Comparison of ENCODE assay signal across 1 cellular context in the genomic region with DNA sequence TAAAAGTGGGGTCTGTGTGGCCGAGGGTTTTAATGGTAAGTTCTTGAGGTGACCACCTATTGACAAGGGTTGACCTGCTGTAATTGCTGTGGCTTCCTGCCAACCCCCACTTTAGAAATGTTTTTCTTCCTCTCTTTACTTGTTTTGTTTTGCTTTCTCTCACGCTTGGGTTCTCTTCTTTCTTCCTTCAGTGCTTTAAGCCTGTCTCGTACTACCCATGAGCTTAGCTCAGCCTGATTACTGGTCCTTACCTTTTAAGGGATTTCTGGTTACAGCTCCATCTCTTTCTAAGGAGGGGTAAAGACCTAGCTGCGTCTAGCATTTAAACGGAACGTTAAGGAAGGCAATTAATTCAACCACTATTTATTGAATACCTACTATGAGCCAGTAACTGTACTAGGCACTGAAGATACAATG.
TF ChIP-seq lines count a peak whose summit lies in the region.

No MANE protein-coding gene starts in this region.

TF ChIP-seq in HEK293, 187 proteins besides CTCF, POLR2A, EP300 and RAD21 (continued from another document and continues in another):
- TF ChIP-seq, protein P1, sequence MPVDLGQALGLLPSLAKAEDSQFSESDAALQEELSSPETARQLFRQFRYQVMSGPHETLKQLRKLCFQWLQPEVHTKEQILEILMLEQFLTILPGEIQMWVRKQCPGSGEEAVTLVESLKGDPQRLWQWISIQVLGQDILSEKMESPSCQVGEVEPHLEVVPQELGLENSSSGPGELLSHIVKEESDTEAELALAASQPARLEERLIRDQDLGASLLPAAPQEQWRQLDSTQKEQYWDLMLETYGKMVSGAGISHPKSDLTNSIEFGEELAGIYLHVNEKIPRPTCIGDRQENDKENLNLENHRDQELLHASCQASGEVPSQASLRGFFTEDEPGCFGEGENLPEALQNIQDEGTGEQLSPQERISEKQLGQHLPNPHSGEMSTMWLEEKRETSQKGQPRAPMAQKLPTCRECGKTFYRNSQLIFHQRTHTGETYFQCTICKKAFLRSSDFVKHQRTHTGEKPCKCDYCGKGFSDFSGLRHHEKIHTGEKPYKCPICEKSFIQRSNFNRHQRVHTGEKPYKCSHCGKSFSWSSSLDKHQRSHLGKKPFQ (tag by site-specific recombination; IDR thresholded peaks at IDR 0.05) = no peak
- TF ChIP-seq ZNF571 (tag by site-specific recombination; IDR thresholded peaks at IDR 0.05) (no peak), GLIS2 (tag by site-specific recombination; IDR thresholded peaks at IDR 0.05) (no peak), GFI1B (tag by site-specific recombination; IDR thresholded peaks at IDR 0.05) (no peak), ZNF701 (tag by site-specific recombination; IDR thresholded peaks at IDR 0.05) (no peak), ZNF394 (tag by site-specific recombination; IDR thresholded peaks at IDR 0.05; ENCODE audit: borderline replicate concordance) (no peak), MYNN (tag by site-specific recombination; IDR thresholded peaks at IDR 0.05; ENCODE audit: borderline replicate concordance) (no peak), BCL11B (tag by site-specific recombination; IDR thresholded peaks at IDR 0.05; ENCODE audit: low read depth) (no peak), ZNF510 (tag by site-specific recombination; IDR thresholded peaks at IDR 0.05; ENCODE audit: insufficient replicate concordance) (no peak), ZFP69B (tag by site-specific recombination; IDR thresholded peaks at IDR 0.05) (no peak), ZNF184 (tag by site-specific recombination; IDR thresholded peaks at IDR 0.05) (no peak), ZNF112 (tag by site-specific recombination; IDR thresholded peaks at IDR 0.05) (no peak), ZNF433 (tag by site-specific recombination; IDR thresholded peaks at IDR 0.05; ENCODE audit: low read depth) (no peak), ZNF341 (tag by site-specific recombination; IDR thresholded peaks at IDR 0.05; ENCODE audit: low read depth) (no peak), ZNF585B (tag by site-specific recombination; IDR thresholded peaks at IDR 0.05) (no peak), ZNF157 (tag by site-specific recombination; IDR thresholded peaks at IDR 0.05) (no peak), ZNF121 (tag by site-specific recombination; IDR thresholded peaks at IDR 0.05) (no peak), ZNF830 (tag by site-specific recombination; IDR thresholded peaks at IDR 0.05; ENCODE audit: low read depth) (no peak), ZNF777 (tag by site-specific recombination; IDR thresholded peaks at IDR 0.05; ENCODE audit: borderline replicate concordance) (no peak), PRDM1 (tag by site-specific recombination; IDR thresholded peaks at IDR 0.05) (0 out of 2 replicates have a peak, but pooled peaks have one; percentile 25), ZNF623 (tag by site-specific recombination; IDR thresholded peaks at IDR 0.05) (no peak), ZNF626 (tag by site-specific recombination; IDR thresholded peaks at IDR 0.05) (no peak), OSR2 (tag by site-specific recombination; IDR thresholded peaks at IDR 0.05) (no peak), ZNF223 (tag by site-specific recombination; IDR thresholded peaks at IDR 0.05) (no peak), HOXD13 (CRISPR knock-in tag; IDR thresholded peaks at IDR 0.05; ENCODE audit: borderline replicate concordance) (no peak), MZF1 (tag by site-specific recombination; IDR thresholded peaks at IDR 0.05; ENCODE audit: borderline replicate concordance) (no peak)
- TF ChIP-seq, protein P2, sequence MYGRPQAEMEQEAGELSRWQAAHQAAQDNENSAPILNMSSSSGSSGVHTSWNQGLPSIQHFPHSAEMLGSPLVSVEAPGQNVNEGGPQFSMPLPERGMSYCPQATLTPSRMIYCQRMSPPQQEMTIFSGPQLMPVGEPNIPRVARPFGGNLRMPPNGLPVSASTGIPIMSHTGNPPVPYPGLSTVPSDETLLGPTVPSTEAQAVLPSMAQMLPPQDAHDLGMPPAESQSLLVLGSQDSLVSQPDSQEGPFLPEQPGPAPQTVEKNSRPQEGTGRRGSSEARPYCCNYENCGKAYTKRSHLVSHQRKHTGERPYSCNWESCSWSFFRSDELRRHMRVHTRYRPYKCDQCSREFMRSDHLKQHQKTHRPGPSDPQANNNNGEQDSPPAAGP (tag by site-specific recombination; IDR thresholded peaks at IDR 0.05) = no peak
- TF ChIP-seq, protein P3, sequence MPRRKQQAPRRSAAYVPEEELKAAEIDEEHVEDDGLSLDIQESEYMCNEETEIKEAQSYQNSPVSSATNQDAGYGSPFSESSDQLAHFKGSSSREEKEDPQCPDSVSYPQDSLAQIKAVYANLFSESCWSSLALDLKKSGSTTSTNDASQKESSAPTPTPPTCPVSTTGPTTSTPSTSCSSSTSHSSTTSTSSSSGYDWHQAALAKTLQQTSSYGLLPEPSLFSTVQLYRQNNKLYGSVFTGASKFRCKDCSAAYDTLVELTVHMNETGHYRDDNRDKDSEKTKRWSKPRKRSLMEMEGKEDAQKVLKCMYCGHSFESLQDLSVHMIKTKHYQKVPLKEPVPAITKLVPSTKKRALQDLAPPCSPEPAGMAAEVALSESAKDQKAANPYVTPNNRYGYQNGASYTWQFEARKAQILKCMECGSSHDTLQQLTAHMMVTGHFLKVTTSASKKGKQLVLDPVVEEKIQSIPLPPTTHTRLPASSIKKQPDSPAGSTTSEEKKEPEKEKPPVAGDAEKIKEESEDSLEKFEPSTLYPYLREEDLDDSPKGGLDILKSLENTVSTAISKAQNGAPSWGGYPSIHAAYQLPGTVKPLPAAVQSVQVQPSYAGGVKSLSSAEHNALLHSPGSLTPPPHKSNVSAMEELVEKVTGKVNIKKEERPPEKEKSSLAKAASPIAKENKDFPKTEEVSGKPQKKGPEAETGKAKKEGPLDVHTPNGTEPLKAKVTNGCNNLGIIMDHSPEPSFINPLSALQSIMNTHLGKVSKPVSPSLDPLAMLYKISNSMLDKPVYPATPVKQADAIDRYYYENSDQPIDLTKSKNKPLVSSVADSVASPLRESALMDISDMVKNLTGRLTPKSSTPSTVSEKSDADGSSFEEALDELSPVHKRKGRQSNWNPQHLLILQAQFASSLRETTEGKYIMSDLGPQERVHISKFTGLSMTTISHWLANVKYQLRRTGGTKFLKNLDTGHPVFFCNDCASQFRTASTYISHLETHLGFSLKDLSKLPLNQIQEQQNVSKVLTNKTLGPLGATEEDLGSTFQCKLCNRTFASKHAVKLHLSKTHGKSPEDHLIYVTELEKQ (tag by site-specific recombination; IDR thresholded peaks at IDR 0.05; ENCODE audit: borderline replicate concordance) = no peak
- TF ChIP-seq, protein P4, sequence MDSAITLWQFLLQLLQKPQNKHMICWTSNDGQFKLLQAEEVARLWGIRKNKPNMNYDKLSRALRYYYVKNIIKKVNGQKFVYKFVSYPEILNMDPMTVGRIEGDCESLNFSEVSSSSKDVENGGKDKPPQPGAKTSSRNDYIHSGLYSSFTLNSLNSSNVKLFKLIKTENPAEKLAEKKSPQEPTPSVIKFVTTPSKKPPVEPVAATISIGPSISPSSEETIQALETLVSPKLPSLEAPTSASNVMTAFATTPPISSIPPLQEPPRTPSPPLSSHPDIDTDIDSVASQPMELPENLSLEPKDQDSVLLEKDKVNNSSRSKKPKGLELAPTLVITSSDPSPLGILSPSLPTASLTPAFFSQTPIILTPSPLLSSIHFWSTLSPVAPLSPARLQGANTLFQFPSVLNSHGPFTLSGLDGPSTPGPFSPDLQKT (IDR thresholded peaks at IDR 0.05; ENCODE audit: borderline replicate concordance, low read depth, low read length) = no peak
- TF ChIP-seq, protein P5, sequence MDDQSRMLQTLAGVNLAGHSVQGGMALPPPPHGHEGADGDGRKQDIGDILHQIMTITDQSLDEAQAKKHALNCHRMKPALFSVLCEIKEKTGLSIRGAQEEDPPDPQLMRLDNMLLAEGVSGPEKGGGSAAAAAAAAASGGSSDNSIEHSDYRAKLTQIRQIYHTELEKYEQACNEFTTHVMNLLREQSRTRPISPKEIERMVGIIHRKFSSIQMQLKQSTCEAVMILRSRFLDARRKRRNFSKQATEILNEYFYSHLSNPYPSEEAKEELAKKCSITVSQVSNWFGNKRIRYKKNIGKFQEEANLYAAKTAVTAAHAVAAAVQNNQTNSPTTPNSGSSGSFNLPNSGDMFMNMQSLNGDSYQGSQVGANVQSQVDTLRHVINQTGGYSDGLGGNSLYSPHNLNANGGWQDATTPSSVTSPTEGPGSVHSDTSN (CRISPR knock-in tag; IDR thresholded peaks at IDR 0.05) = no peak
- TF ChIP-seq, protein P6, sequence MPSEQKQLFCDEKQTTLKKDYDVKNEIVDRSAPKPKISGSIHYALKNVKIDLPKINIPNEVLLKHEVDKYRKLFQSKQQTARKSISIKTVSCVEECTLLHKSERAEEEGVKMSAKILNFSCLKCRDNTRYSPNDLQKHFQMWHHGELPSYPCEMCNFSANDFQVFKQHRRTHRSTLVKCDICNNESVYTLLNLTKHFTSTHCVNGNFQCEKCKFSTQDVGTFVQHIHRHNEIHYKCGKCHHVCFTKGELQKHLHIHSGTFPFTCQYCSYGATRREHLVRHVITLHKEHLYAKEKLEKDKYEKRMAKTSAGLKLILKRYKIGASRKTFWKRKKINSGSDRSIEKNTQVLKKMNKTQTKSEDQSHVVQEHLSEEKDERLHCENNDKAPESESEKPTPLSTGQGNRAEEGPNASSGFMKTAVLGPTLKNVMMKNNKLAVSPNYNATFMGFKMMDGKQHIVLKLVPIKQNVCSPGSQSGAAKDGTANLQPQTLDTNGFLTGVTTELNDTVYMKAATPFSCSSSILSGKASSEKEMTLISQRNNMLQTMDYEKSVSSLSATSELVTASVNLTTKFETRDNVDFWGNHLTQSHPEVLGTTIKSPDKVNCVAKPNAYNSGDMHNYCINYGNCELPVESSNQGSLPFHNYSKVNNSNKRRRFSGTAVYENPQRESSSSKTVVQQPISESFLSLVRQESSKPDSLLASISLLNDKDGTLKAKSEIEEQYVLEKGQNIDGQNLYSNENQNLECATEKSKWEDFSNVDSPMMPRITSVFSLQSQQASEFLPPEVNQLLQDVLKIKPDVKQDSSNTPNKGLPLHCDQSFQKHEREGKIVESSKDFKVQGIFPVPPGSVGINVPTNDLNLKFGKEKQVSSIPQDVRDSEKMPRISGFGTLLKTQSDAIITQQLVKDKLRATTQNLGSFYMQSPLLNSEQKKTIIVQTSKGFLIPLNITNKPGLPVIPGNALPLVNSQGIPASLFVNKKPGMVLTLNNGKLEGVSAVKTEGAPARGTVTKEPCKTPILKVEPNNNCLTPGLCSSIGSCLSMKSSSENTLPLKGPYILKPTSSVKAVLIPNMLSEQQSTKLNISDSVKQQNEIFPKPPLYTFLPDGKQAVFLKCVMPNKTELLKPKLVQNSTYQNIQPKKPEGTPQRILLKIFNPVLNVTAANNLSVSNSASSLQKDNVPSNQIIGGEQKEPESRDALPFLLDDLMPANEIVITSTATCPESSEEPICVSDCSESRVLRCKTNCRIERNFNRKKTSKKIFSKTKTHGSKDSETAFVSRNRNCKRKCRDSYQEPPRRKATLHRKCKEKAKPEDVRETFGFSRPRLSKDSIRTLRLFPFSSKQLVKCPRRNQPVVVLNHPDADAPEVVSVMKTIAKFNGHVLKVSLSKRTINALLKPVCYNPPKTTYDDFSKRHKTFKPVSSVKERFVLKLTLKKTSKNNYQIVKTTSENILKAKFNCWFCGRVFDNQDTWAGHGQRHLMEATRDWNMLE (tag by site-specific recombination; conservative IDR thresholded peaks at IDR 0.05; ENCODE audit: low read depth) = no peak
- TF ChIP-seq, protein P7, sequence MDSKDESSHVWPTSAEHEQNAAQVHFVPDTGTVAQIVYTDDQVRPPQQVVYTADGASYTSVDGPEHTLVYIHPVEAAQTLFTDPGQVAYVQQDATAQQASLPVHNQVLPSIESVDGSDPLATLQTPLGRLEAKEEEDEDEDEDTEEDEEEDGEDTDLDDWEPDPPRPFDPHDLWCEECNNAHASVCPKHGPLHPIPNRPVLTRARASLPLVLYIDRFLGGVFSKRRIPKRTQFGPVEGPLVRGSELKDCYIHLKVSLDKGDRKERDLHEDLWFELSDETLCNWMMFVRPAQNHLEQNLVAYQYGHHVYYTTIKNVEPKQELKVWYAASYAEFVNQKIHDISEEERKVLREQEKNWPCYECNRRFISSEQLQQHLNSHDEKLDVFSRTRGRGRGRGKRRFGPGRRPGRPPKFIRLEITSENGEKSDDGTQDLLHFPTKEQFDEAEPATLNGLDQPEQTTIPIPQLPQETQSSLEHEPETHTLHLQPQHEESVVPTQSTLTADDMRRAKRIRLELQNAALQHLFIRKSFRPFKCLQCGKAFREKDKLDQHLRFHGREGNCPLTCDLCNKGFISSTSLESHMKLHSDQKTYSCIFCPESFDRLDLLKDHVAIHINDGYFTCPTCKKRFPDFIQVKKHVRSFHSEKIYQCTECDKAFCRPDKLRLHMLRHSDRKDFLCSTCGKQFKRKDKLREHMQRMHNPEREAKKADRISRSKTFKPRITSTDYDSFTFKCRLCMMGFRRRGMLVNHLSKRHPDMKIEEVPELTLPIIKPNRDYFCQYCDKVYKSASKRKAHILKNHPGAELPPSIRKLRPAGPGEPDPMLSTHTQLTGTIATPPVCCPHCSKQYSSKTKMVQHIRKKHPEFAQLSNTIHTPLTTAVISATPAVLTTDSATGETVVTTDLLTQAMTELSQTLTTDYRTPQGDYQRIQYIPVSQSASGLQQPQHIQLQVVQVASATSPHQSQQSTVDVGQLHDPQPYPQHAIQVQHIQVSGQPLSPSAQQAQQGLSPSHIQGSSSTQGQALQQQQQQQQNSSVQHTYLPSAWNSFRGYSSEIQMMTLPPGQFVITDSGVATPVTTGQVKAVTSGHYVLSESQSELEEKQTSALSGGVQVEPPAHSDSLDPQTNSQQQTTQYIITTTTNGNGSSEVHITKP (tag by site-specific recombination; IDR thresholded peaks at IDR 0.05) = peak; percentile 90
- TF ChIP-seq, protein P8, sequence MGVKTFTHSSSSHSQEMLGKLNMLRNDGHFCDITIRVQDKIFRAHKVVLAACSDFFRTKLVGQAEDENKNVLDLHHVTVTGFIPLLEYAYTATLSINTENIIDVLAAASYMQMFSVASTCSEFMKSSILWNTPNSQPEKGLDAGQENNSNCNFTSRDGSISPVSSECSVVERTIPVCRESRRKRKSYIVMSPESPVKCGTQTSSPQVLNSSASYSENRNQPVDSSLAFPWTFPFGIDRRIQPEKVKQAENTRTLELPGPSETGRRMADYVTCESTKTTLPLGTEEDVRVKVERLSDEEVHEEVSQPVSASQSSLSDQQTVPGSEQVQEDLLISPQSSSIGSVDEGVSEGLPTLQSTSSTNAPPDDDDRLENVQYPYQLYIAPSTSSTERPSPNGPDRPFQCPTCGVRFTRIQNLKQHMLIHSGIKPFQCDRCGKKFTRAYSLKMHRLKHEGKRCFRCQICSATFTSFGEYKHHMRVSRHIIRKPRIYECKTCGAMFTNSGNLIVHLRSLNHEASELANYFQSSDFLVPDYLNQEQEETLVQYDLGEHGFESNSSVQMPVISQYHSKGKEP (tag by site-specific recombination; IDR thresholded peaks at IDR 0.05) = no peak
- TF ChIP-seq, protein P9, sequence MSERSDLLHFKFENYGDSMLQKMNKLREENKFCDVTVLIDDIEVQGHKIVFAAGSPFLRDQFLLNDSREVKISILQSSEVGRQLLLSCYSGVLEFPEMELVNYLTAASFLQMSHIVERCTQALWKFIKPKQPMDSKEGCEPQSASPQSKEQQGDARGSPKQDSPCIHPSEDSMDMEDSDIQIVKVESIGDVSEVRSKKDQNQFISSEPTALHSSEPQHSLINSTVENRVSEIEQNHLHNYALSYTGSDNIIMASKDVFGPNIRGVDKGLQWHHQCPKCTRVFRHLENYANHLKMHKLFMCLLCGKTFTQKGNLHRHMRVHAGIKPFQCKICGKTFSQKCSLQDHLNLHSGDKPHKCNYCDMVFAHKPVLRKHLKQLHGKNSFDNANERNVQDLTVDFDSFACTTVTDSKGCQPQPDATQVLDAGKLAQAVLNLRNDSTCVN (tag by site-specific recombination; optimal IDR thresholded peaks at IDR 0.05) = no peak
- TF ChIP-seq, protein P10, sequence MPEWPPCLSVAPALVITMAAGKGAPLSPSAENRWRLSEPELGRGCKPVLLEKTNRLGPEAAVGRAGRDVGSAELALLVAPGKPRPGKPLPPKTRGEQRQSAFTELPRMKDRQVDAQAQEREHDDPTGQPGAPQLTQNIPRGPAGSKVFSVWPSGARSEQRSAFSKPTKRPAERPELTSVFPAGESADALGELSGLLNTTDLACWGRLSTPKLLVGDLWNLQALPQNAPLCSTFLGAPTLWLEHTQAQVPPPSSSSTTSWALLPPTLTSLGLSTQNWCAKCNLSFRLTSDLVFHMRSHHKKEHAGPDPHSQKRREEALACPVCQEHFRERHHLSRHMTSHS (tag by site-specific recombination; IDR thresholded peaks at IDR 0.05) = no peak
